15 cellular contexts compared by ENCODE assay signal in genomic region chr6:27726620-27727023, GRCh38.
A peak's percentile ranks its signal among the peaks of the same experiment; 100 is the strongest.
DNase-seq lines count a peak whose midpoint lies in the region; ATAC-seq and TF ChIP-seq lines count a peak whose summit lies in the region.
"Had no signal": no experiment of that assay in that cellular context is flagged by ENCODE, and none has a peak within 500 bp of the region (broad histone marks: within the 10 kb centered on the region; RNA-seq: fewer than 3 reads in every experiment).

No MANE protein-coding gene starts in this region.

- TF ChIP-seq POLR2A in breast epithelium (IDR thresholded peaks at IDR 0.05): no peak

- peaks cover 0 to 27% of the 10 kb centered on the region in 2 donors for H3K27me3 ChIP-seq in breast epithelium

- ATAC-seq in GM18519 (IDR thresholded peaks at IDR 0.05; ENCODE audit: low FRiP score, unreplicated experiment) (no peak), HG03520 (IDR thresholded peaks at IDR 0.05; ENCODE audit: unreplicated experiment) (no peak)
- ATAC-seq: left colon had no signal

- peak; percentile 21 for DNase-seq in MCF 10A (ENCODE audit: unreplicated experiment)
- DNase-seq in breast epithelium (ENCODE audit: low spot score in 2 of 2): no peak
- peak; percentile 25 for DNase-seq in LNCaP clone FGC (ENCODE audit: low read depth)
- DNase-seq in activated naive CD8-positive, alpha-beta T cell treated with anti-CD3 and anti-CD28 coated beads for 36 hours: peak; percentile 5
- peak; percentile 35 for DNase-seq in stimulated activated CD8-positive, alpha-beta memory T cell treated with anti-CD3 and anti-CD28 coated beads, Interleukin-4, amount 100 ng/mL, for 48 hours
- DNase-seq in medulla oblongata (ENCODE audit: extremely low spot score): no peak
- DNase-seq: effector CD8-positive, alpha-beta T cell; glutamatergic neuron; left colon; naive B cell; SK-N-SH had no signal

- intact Hi-C loops in MCF 10A (cut with micrococcal nuclease) (no loop called here), breast epithelium (cut with DNase I; ENCODE audit: low total_unique reads) (no loop called here)

- H3K4me3 Mint-ChIP-seq in MCF 10A (ENCODE audit: unreplicated experiment): no peak overlapping the region
- H3K4me3 Mint-ChIP-seq in activated naive CD8-positive, alpha-beta T cell treated with anti-CD3 and anti-CD28 coated beads for 36 hours: no peak overlapping the region
- H3K4me3 Mint-ChIP-seq: activated T-helper 1 cell treated with anti-CD3 and anti-CD28 coated beads, Interleukin-12 subunit alpha, Interleukin-12 subunit beta, Interleukin-2, Interleukin-4 antibody, amounts not matched to agents 30 ng/mL and 10 ng/mL and 1 ng/mL, durations not matched to agents 14 hours and 24 hours and 36 hours; B cell; naive B cell had no signal

- H3K4me3 ChIP-seq in breast epithelium (no peak overlapping the region), LNCaP clone FGC (ENCODE audit: low read depth, low read length) (no peak overlapping the region)

- H3K9me3 ChIP-seq in breast epithelium: no peaks in the 10 kb centered on the region
- H3K9me3 ChIP-seq: SK-N-SH had no signal

- H3K36me3 Mint-ChIP-seq in MCF 10A (ENCODE audit: insufficient read depth, unreplicated experiment): no peaks in the 10 kb centered on the region
- H3K36me3 Mint-ChIP-seq in activated naive CD8-positive, alpha-beta T cell treated with anti-CD3 and anti-CD28 coated beads for 36 hours: no peaks in the 10 kb centered on the region
- H3K36me3 Mint-ChIP-seq: naive B cell had no signal

- H3K27ac Mint-ChIP-seq in MCF 10A (ENCODE audit: low read depth, unreplicated experiment): no peak overlapping the region
- H3K27ac Mint-ChIP-seq in activated naive CD8-positive, alpha-beta T cell treated with anti-CD3 and anti-CD28 coated beads for 36 hours: no peak overlapping the region
- H3K27ac Mint-ChIP-seq: activated T-helper 1 cell treated with anti-CD3 and anti-CD28 coated beads, Interleukin-12 subunit alpha, Interleukin-12 subunit beta, Interleukin-2, Interleukin-4 antibody, amounts not matched to agents 30 ng/mL and 10 ng/mL and 1 ng/mL, durations not matched to agents 14 hours and 24 hours and 36 hours; B cell; naive B cell had no signal

- no peak overlapping the region for H3K27ac ChIP-seq in breast epithelium

- TF ChIP-seq CTCF in MCF 10A (IDR thresholded peaks at IDR 0.05; ENCODE audit: unreplicated experiment) (no peak), breast epithelium (IDR thresholded peaks at IDR 0.05) (no peak), LNCaP clone FGC (IDR thresholded peaks at IDR 0.05; ENCODE audit: control insufficient read depth, extremely low read depth, insufficient read depth) (no peak)

- CTCF ChIA-PET in MCF 10A (lab: Yijun Ruan, JAX): interaction anchor here (0.7 kb wide), 1 partner anchor 9 kb away, joined by 3 read pairs; no protein-coding TSS in a partner anchor

- H3K4me1 ChIP-seq in breast epithelium: no peaks in the 10 kb centered on the region

- no TSS peak for BruUV-seq in MCF 10A (replicated peaks; lab: Mats Ljungman, UMichigan)

- H3K36me3 ChIP-seq in breast epithelium: no peaks in the 10 kb centered on the region

- peaks cover 17% of the 10 kb centered on the region for H3K27me3 Mint-ChIP-seq in MCF 10A (ENCODE audit: insufficient read depth, unreplicated experiment)
- peaks cover 81% of the 10 kb centered on the region for H3K27me3 Mint-ChIP-seq in activated naive CD8-positive, alpha-beta T cell treated with anti-CD3 and anti-CD28 coated beads for 36 hours

- POLR2A ChIA-PET in MCF 10A (lab: Yijun Ruan, JAX): interaction anchor here (0.6 to 1.0 kb wide), 4 partner anchors 9 to 304 kb away, joined by 3 to 4 read pairs (median 4); no protein-coding TSS in a partner anchor

- peaks cover 6% of the 10 kb centered on the region for H3K4me1 Mint-ChIP-seq in MCF 10A (ENCODE audit: insufficient read depth, unreplicated experiment)
- H3K4me1 Mint-ChIP-seq in activated naive CD8-positive, alpha-beta T cell treated with anti-CD3 and anti-CD28 coated beads for 36 hours: peaks cover 2% of the 10 kb centered on the region
- H3K4me1 Mint-ChIP-seq: B cell, naive B cell had no signal

- no peaks in the 10 kb centered on the region for H3K9me3 Mint-ChIP-seq in MCF 10A (ENCODE audit: unreplicated experiment)
- no peaks in the 10 kb centered on the region for H3K9me3 Mint-ChIP-seq in activated naive CD8-positive, alpha-beta T cell treated with anti-CD3 and anti-CD28 coated beads for 36 hours
- H3K9me3 Mint-ChIP-seq: activated T-helper 1 cell treated with anti-CD3 and anti-CD28 coated beads, Interleukin-12 subunit alpha, Interleukin-12 subunit beta, Interleukin-2, Interleukin-4 antibody, amounts not matched to agents 30 ng/mL and 10 ng/mL and 1 ng/mL, durations not matched to agents 14 hours and 24 hours and 36 hours had no signal

Comparison
In these comparisons a context has a peak if more than half of its experiments do, and no peak if none do; other contexts are left out.
1. DNase-seq: peak in MCF 10A (single experiment), LNCaP clone FGC (single experiment), activated naive CD8-positive, alpha-beta T cell treated with anti-CD3 and anti-CD28 coated beads for 36 hours (single experiment) and stimulated activated CD8-positive, alpha-beta memory T cell treated with anti-CD3 and anti-CD28 coated beads, Interleukin-4, amount 100 ng/mL, for 48 hours (single experiment); none in breast epithelium (0 of 2) and medulla oblongata (single experiment).